8 cellular contexts compared by ENCODE assay signal in the genomic region with DNA sequence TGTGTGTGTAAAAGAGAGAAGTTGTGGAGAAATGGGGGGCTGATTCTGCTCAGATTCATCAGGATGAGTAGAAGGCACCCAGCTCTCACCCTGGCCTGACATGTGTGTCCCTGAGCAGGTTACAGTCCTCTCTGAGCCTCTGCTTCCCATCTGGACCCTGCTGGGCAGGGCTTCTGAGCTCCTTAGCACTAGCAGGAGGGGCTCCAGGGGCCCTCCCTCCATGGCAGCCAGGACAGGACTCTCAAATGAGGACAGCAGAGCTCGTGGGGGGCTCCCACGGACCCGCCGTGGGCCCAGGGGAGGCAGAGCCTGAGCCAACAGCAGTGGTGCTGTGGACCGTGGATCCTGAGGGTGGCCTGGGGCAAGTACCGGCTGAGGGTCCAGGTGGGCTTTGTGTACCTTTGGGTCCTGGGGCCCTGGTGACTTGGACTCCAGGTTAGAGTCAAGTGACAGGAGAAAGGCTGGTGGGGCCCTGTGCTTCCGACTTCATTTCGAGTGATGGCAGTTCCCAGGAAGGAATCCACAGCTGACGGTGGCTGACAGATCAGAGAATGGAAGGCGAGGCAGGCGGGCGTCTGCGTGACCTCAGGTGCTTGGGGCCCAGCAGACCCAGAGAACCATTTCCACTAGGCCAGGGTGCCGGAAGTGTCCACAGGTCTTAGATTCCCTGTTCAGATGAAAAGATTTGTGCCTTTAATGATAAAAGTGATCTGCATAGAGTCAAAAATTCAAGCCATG. TPM values are rescaled to one million over a fixed set of nuclear protein-coding genes. Genes with fewer than 3 reads are reported as not detected.
A peak's percentile ranks its signal among the peaks of the same experiment; 100 is the strongest.
DNase-seq lines count a peak whose midpoint lies in the region; ATAC-seq and TF ChIP-seq lines count a peak whose summit lies in the region.

No MANE protein-coding gene starts in this region.

- H3K27me3 Mint-ChIP-seq in Caco-2 (ENCODE audit: insufficient read depth, unreplicated experiment), result no peaks in the 10 kb centered on the region

- BruUV-seq in Caco-2 (replicated peaks; lab: Mats Ljungman, UMichigan), result no TSS peak

- H3K4me3 Mint-ChIP-seq in Caco-2 (ENCODE audit: unreplicated experiment), result peak overlapping the region; percentile 5

- intact Hi-C loops in Caco-2 (cut with micrococcal nuclease; ENCODE audit: unreplicated experiment), result no loop called here

- peaks cover 90% of the 10 kb centered on the region for H3K36me3 Mint-ChIP-seq in Caco-2 (ENCODE audit: insufficient read depth, unreplicated experiment)

- CTCF ChIA-PET in Caco-2 (lab: Charles Lee), result no interaction called here
- CTCF ChIA-PET in RWPE1 (lab: Yijun Ruan, JAX), result no interaction called here

- H3K27me3 ChIP-seq in Caco-2 (replicated peaks; ENCODE audit: control insufficient read depth, insufficient read depth, low read length) (no peaks in the 10 kb centered on the region), osteoblast (ENCODE audit: insufficient read depth, low read length) (no peaks in the 10 kb centered on the region)

- no peaks in the 10 kb centered on the region for H3K9me3 Mint-ChIP-seq in Caco-2 (ENCODE audit: unreplicated experiment)

- H3K4me1 ChIP-seq in Caco-2 (peaks cover 53% of the 10 kb centered on the region), osteoblast (ENCODE audit: insufficient read depth, low read length) (peaks cover 41% of the 10 kb centered on the region)

- DNase-seq in Caco-2 (no peak), RWPE1 (ENCODE audit: low spot score) (no peak), dermis blood vessel endothelial cell (peak; percentile 55), osteoblast (ENCODE audit: insufficient read length, low spot score, missing footprints) (peak; percentile 58), GF-D8 (lab: John Stamatoyannopoulos, UW) (no peak), AG08395 (ENCODE audit: low spot score) (no peak)

- H3K4me2 ChIP-seq in osteoblast (ENCODE audit: insufficient read depth, low read length), result no peak overlapping the region

- TF ChIP-seq CTCF in Caco-2 (IDR thresholded peaks at IDR 0.05; ENCODE audit: insufficient read depth in 1 of 2, low read depth in 1 of 2, low read length in 1 of 2, severe bottlenecking in 1 of 2, unreplicated experiment in 1 of 2), result no peak
- TF ChIP-seq CTCF in RWPE1 (conservative IDR thresholded peaks at IDR 0.05; ENCODE audit: low read depth), result no peak
- no peak for TF ChIP-seq CTCF in osteoblast (IDR thresholded peaks at IDR 0.05; ENCODE audit: extremely low read depth, low read depth, low read length)

- H3K27ac Mint-ChIP-seq in Caco-2 (ENCODE audit: unreplicated experiment), result peak overlapping the region; percentile 93

- peaks cover 75% of the 10 kb centered on the region for H3K79me2 ChIP-seq in osteoblast (ENCODE audit: insufficient read depth, low read length)

- H3K9me3 ChIP-seq in Caco-2 (no peaks in the 10 kb centered on the region), osteoblast (ENCODE audit: low read depth, low read length) (no peaks in the 10 kb centered on the region)

- ATAC-seq in HG03039 (IDR thresholded peaks at IDR 0.05; ENCODE audit: unreplicated experiment) (no peak), HG03045 (IDR thresholded peaks at IDR 0.05; ENCODE audit: unreplicated experiment) (no peak)

- POLR2A ChIA-PET in Caco-2 (lab: Charles Lee), result interaction anchor here (0.6 to 1.3 kb wide), 4 partner anchors 11 to 54 kb away, joined by 3 to 6 read pairs (median 4); partner anchors contain the start of gene MALAT1
- POLR2A ChIA-PET in RWPE1 (lab: Yijun Ruan, JAX; ENCODE audit: low non-redundant PET), result no interaction called here

- no peak overlapping the region for H2AFZ ChIP-seq in osteoblast (ENCODE audit: low read length)

- H3K4me3 ChIP-seq in Caco-2 (ENCODE audit: low read depth, low read length) (no peak overlapping the region), osteoblast (ENCODE audit: insufficient read depth, low read length) (no peak overlapping the region)

- H3K36me3 ChIP-seq in Caco-2 (ENCODE audit: control insufficient read depth, insufficient read depth, low read length) (no peaks in the 10 kb centered on the region), osteoblast (ENCODE audit: insufficient read depth, low read length) (peaks cover 74% of the 10 kb centered on the region)

- H3K4me1 Mint-ChIP-seq in Caco-2 (ENCODE audit: low read depth, unreplicated experiment), result peaks cover 50% of the 10 kb centered on the region

- H4K20me1 ChIP-seq in osteoblast (ENCODE audit: insufficient read depth, low read length), result peaks cover 85% of the 10 kb centered on the region

- H3K27ac ChIP-seq in RWPE1 (peak overlapping the region; percentile 85), osteoblast (ENCODE audit: low read depth, low read length) (peak overlapping the region; percentile 50)

RNA-seq across cellular contexts. Expression of gene NEAT1, which starts 21.9 kb away (rescaled TPM):
- total RNA-seq in Caco-2 (2022) (235 and 254 TPM in 2 replicates), dermis blood vessel endothelial cell (50.4 and 189 TPM in 2 replicates), osteoblast (818 and 1,122 TPM in 2 replicates)

RNA-seq across cellular contexts. Expression of gene MALAT1, which starts 54.4 kb away (rescaled TPM):
- 4,797 and 4,914 TPM in 2 replicates for total RNA-seq in Caco-2 (2022)
- total RNA-seq in dermis blood vessel endothelial cell, result 2,930 and 8,332 TPM in 2 replicates
- total RNA-seq in osteoblast, result 19,002 and 21,612 TPM in 2 replicates

RNA-seq across cellular contexts. Expression of gene FRMD8, which starts 58.0 kb away (rescaled TPM):
- total RNA-seq in Caco-2 (2022) (35.1 and 38.2 TPM in 2 replicates), dermis blood vessel endothelial cell (152 and 238 TPM in 2 replicates), osteoblast (62.2 and 78.2 TPM in 2 replicates)

Comparison
In these comparisons a context has a peak if more than half of its experiments do, and no peak if none do; other contexts are left out.
1. DNase-seq: peak in dermis blood vessel endothelial cell (single experiment) and osteoblast (single experiment); none in Caco-2 (0 of 2), RWPE1 (single experiment), GF-D8 (single experiment) and AG08395 (single experiment).